ENCODE assay signal across 12 cellular contexts in the genomic region with DNA sequence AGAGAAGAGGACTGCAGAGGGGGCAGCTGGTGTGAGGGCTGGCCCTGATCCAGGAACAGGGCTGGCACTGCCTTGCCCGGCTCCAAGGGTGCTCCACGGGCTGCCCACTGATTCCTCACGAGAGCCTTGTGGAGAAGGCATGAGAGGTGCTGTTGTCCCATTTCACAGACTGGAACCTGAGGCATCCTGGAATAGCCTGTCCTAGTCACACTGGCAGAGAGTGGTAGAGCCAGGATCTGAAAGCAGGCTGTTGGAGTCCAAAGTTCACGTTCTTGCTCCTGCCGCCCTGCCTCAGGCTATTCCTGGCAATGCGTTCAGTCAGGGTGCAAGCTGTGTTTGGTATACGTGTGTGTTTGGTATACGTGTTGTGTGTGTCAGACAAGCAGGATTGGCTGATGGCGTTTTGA. TPM values are rescaled to one million over a fixed set of nuclear protein-coding genes. Genes with fewer than 3 reads are reported as not detected.
DNase-seq lines count a peak whose midpoint lies in the region; ATAC-seq, FAIRE-seq and TF ChIP-seq lines count a peak whose summit lies in the region.
"Had no signal": no experiment of that assay in that cellular context is flagged by ENCODE, and none has a peak within 500 bp of the region (broad histone marks: within the 10 kb centered on the region; RNA-seq: fewer than 3 reads in every experiment).

No MANE protein-coding gene starts in this region.

- peaks cover 30% of the 10 kb centered on the region for H3K4me1 Mint-ChIP-seq in CD14-positive monocyte
- peaks cover 23 to 47% (median 40%) of the 10 kb centered on the region in 7 donors for H3K4me1 Mint-ChIP-seq in naive thymus-derived CD4-positive, alpha-beta T cell

- H3K27me3 ChIP-seq in body of pancreas: no peaks in the 10 kb centered on the region
- H3K27me3 ChIP-seq in naive thymus-derived CD4-positive, alpha-beta T cell (ENCODE audit: control insufficient read depth in 2 of 2, insufficient read depth in 2 of 2, low read length in 2 of 2): no peaks in the 10 kb centered on the region
- H3K27me3 ChIP-seq: heart left ventricle had no signal

- no peaks in the 10 kb centered on the region for H3K9me3 Mint-ChIP-seq in CD14-positive monocyte
- H3K9me3 Mint-ChIP-seq in naive thymus-derived CD4-positive, alpha-beta T cell: no peaks in the 10 kb centered on the region

- WGBS in body of pancreas, 2 donors: 33 to 45% methylated on average over 9 of the region's 9 CpGs

- intact Hi-C loops in CD14-positive monocyte (cut with micrococcal nuclease) (loop anchor here (5.0 kb wide), 4 partner anchors 129 to 194 kb away; a partner anchor contains a TSS), body of pancreas (cut with DNase I) (no loop called here)
- intact Hi-C loops in naive thymus-derived CD4-positive, alpha-beta T cell (cut with micrococcal nuclease): no loop called here

- no peak for TF ChIP-seq CTCF in CD14-positive monocyte (IDR thresholded peaks at IDR 0.05)
- no peak for TF ChIP-seq CTCF in body of pancreas (IDR thresholded peaks at IDR 0.05)

- no peak for DNase-seq in CD14-positive monocyte (ENCODE audit: low spot score)
- no peak for DNase-seq in HTR-8/SVneo (ENCODE audit: insufficient read length, low spot score)
- peak; percentile 50 to 66 (median 59) for DNase-seq in body of pancreas
- DNase-seq in naive thymus-derived CD4-positive, alpha-beta T cell: no peak
- no peak for DNase-seq in substantia nigra (lab: John Stamatoyannopoulos, UW)
- DNase-seq in NCI-H2081 (lab: John Stamatoyannopoulos, UW): no peak
- DNase-seq in NCI-H187 treated with DMSO at 0.1 percent for 48 hours (lab: John Stamatoyannopoulos, UW): no peak
- DNase-seq: heart left ventricle, NCI-H774, WERI-Rb-1 had no signal

- CTCF ChIA-PET in naive thymus-derived CD4-positive, alpha-beta T cell (lab: Charles Lee): interaction anchor here (0.6 to 1.0 kb wide), 2 partner anchors 247 to 443 kb away, joined by 3 read pairs; no protein-coding TSS in a partner anchor

- H3K9me3 ChIP-seq in body of pancreas: no peaks in the 10 kb centered on the region
- no peaks in the 10 kb centered on the region for H3K9me3 ChIP-seq in naive thymus-derived CD4-positive, alpha-beta T cell (ENCODE audit: control insufficient read depth in 2 of 3, low read length in 3 of 3)
- H3K9me3 ChIP-seq: heart left ventricle had no signal

- H3K36me3 Mint-ChIP-seq in CD14-positive monocyte: peaks cover 49 to 58% of the 10 kb centered on the region in 2 donors
- H3K36me3 Mint-ChIP-seq in naive thymus-derived CD4-positive, alpha-beta T cell: peaks cover 0 to 25% (median 3%) of the 10 kb centered on the region in 5 donors

- TF ChIP-seq POLR2A in body of pancreas (IDR thresholded peaks at IDR 0.05): peak in 1 of 3 donors; percentile 22

- ATAC-seq in body of pancreas: no peak
- ATAC-seq in naive thymus-derived CD4-positive, alpha-beta T cell: no peak
- no peak for ATAC-seq in GM18519 (IDR thresholded peaks at IDR 0.05; ENCODE audit: low FRiP score, unreplicated experiment)
- ATAC-seq: heart left ventricle had no signal

- no peak overlapping the region for H3K4me3 Mint-ChIP-seq in CD14-positive monocyte
- H3K4me3 Mint-ChIP-seq in naive thymus-derived CD4-positive, alpha-beta T cell: peak overlapping the region; percentile 80 to 93 (median 90)

- POLR2A ChIA-PET in naive thymus-derived CD4-positive, alpha-beta T cell (lab: Charles Lee): interaction anchor here (0.9 to 1.0 kb wide), 2 partner anchors 22 to 85 kb away, joined by 3 read pairs; no protein-coding TSS in a partner anchor

- H3K36me3 ChIP-seq in body of pancreas (replicated peaks in 1 of 2; ENCODE audit: insufficient read depth in 1 of 2, low read depth in 2 of 2): peaks cover 0 to 13% of the 10 kb centered on the region in 2 donors
- H3K36me3 ChIP-seq in naive thymus-derived CD4-positive, alpha-beta T cell (ENCODE audit: control insufficient read depth in 2 of 3, insufficient read depth in 3 of 3, low read length in 3 of 3): peaks cover 5 to 48% (median 15%) of the 10 kb centered on the region in 3 experiments

- peaks cover 0 to 2% (median 0%) of the 10 kb centered on the region in 3 donors for H3K27me3 Mint-ChIP-seq in CD14-positive monocyte (ENCODE audit: low read depth in 3 of 3)
- H3K27me3 Mint-ChIP-seq in naive thymus-derived CD4-positive, alpha-beta T cell: no peaks in the 10 kb centered on the region

- H3K4me1 ChIP-seq in body of pancreas: peaks cover 45% of the 10 kb centered on the region
- peaks cover 23 to 33% of the 10 kb centered on the region in 2 donors for H3K4me1 ChIP-seq in naive thymus-derived CD4-positive, alpha-beta T cell (ENCODE audit: control insufficient read depth in 2 of 2, insufficient read depth in 2 of 2, low read length in 2 of 2)

- no peak overlapping the region for H3K4me3 ChIP-seq in body of pancreas
- no peak overlapping the region for H3K4me3 ChIP-seq in naive thymus-derived CD4-positive, alpha-beta T cell (ENCODE audit: low read length)

- peak overlapping the region in 5 of 7 donors; percentile 42 to 89 (median 81) for H3K27ac Mint-ChIP-seq in CD14-positive monocyte
- H3K27ac Mint-ChIP-seq in naive thymus-derived CD4-positive, alpha-beta T cell: peak overlapping the region; percentile 18 to 95 (median 87)

- H3K27ac ChIP-seq in body of pancreas: peak overlapping the region; percentile 6 to 95 (median 52)
- peak overlapping the region; percentile 82 for H3K27ac ChIP-seq in naive thymus-derived CD4-positive, alpha-beta T cell (ENCODE audit: low read depth, low read length)
- H3K27ac ChIP-seq in substantia nigra (ENCODE audit: low read depth, low read length, poor library complexity, severe bottlenecking): no peak overlapping the region
- H3K27ac ChIP-seq: WERI-Rb-1 had no signal

- peak; percentile 13 for FAIRE-seq in HTR-8/SVneo (lab: Jason Lieb, UNC)
- FAIRE-seq: G401.6 had no signal

RNA-seq across cellular contexts. Expression of a gene that starts 1.8 kb away (rescaled TPM):
- polyA plus RNA-seq in CD14-positive monocyte: 100 to 1,000 TPM; 193 to 235 TPM
- total RNA-seq in body of pancreas: 10 to 100 TPM; 50.3 to 57.7 TPM
- 100 to 1,000 TPM in 3 of 5 experiments, 10 to 100 TPM in 2; 71.0 to 150 (median 136) TPM for total RNA-seq in naive thymus-derived CD4-positive, alpha-beta T cell
- 100 to 1,000 TPM; 110 to 116 TPM for polyA plus RNA-seq in naive thymus-derived CD4-positive, alpha-beta T cell

RNA-seq across cellular contexts. Expression of a gene that starts 2.1 kb away (rescaled TPM):
- 1 to 10 TPM; 1.5 to 1.7 TPM for polyA plus RNA-seq in CD14-positive monocyte
- 10 to 100 TPM in 1 of 2 donors, 1 to 10 TPM in 1; 7.0 to 17.8 TPM for total RNA-seq in body of pancreas
- total RNA-seq in naive thymus-derived CD4-positive, alpha-beta T cell: 10 to 100 TPM in 3 of 5 experiments, 1 to 10 TPM in 2; 8.5 to 16.4 (median 11.2) TPM
- polyA plus RNA-seq in naive thymus-derived CD4-positive, alpha-beta T cell: 1 to 10 TPM; 5.0 to 5.3 TPM

RNA-seq across cellular contexts. Expression of a gene that starts 18.9 kb away (rescaled TPM):
- polyA plus RNA-seq in CD14-positive monocyte: 10 to 100 TPM in 1 of 2 donors, 1 to 10 TPM in 1; 8.2 to 10.5 TPM
- total RNA-seq in body of pancreas: 10 to 100 TPM; 18.1 to 26.5 TPM
- 10 to 100 TPM in 4 of 5 experiments, 1 to 10 TPM in 1; 8.7 to 14.9 (median 12.3) TPM for total RNA-seq in naive thymus-derived CD4-positive, alpha-beta T cell
- polyA plus RNA-seq in naive thymus-derived CD4-positive, alpha-beta T cell: 10 to 100 TPM in 1 of 2 donors, 1 to 10 TPM in 1; 9.1 to 10.4 TPM

Comparison
In these comparisons a context has a peak if more than half of its experiments do, and no peak if none do; other contexts are left out.
1. DNase-seq: peak in body of pancreas (4 of 4); none in CD14-positive monocyte (single experiment), HTR-8/SVneo (single experiment), naive thymus-derived CD4-positive, alpha-beta T cell (0 of 9), substantia nigra (0 of 49), NCI-H2081 (0 of 2) and NCI-H187 treated with DMSO at 0.1 percent for 48 hours (single experiment).
2. H3K4me3 Mint-ChIP-seq: peak in naive thymus-derived CD4-positive, alpha-beta T cell (10 of 10); none in CD14-positive monocyte (0 of 2).
3. intact Hi-C loops: an anchor here in CD14-positive monocyte (5.0 kb wide); none called in body of pancreas and naive thymus-derived CD4-positive, alpha-beta T cell.